ENCODE assay signal across 1 cellular context in the genomic region with DNA sequence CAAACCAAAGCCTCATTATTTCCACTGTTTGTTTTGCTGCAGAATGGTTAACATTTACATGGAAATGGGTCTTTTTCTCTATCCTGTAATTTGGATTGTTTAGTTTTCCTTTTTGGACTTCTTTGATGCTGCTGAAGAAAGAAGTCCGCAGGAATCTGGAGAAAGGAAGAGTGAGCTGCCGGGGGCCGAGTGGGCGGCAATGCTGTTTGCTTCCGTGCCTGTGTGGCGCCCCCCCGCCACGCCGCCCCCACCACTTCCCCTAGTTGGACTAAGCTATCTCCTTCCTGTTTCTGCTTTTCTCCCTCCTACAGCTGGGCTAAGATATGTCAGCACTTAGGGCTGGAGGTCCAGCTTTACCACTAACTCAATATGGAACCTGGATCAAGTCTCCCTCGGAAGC.
TF ChIP-seq lines count a peak whose summit lies in the region.

No MANE protein-coding gene starts in this region.

TF ChIP-seq in HepG2, 621 proteins besides CTCF, POLR2A, EP300 and RAD21 (continues in another document):
- no peak for TF ChIP-seq ZSCAN31 (CRISPR knock-in tag; IDR thresholded peaks at IDR 0.05; ENCODE audit: low read depth)
- TF ChIP-seq FOXA3 (CRISPR knock-in tag; IDR thresholded peaks at IDR 0.05), result no peak
- TF ChIP-seq POGZ (CRISPR knock-in tag; IDR thresholded peaks at IDR 0.05), result 0 out of 2 replicates have a peak, but pooled peaks have one; percentile 23
- TF ChIP-seq PAF1 (CRISPR knock-in tag; IDR thresholded peaks at IDR 0.05), result no peak
- TF ChIP-seq, protein P1, sequence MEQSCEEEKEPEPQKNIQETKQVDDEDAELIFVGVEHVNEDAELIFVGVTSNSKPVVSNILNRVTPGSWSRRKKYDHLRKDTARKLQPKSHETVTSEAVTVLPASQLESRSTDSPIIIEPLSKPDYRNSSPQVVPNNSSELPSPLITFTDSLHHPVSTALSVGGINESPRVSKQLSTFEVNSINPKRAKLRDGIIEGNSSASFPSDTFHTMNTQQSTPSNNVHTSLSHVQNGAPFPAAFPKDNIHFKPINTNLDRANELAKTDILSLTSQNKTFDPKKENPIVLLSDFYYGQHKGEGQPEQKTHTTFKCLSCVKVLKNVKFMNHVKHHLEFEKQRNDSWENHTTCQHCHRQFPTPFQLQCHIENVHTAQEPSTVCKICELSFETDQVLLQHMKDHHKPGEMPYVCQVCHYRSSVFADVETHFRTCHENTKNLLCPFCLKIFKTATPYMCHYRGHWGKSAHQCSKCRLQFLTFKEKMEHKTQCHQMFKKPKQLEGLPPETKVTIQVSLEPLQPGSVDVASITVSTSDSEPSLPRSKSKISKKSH (CRISPR knock-in tag; IDR thresholded peaks at IDR 0.05; ENCODE audit: borderline replicate concordance), result no peak
- TF ChIP-seq, protein P2, sequence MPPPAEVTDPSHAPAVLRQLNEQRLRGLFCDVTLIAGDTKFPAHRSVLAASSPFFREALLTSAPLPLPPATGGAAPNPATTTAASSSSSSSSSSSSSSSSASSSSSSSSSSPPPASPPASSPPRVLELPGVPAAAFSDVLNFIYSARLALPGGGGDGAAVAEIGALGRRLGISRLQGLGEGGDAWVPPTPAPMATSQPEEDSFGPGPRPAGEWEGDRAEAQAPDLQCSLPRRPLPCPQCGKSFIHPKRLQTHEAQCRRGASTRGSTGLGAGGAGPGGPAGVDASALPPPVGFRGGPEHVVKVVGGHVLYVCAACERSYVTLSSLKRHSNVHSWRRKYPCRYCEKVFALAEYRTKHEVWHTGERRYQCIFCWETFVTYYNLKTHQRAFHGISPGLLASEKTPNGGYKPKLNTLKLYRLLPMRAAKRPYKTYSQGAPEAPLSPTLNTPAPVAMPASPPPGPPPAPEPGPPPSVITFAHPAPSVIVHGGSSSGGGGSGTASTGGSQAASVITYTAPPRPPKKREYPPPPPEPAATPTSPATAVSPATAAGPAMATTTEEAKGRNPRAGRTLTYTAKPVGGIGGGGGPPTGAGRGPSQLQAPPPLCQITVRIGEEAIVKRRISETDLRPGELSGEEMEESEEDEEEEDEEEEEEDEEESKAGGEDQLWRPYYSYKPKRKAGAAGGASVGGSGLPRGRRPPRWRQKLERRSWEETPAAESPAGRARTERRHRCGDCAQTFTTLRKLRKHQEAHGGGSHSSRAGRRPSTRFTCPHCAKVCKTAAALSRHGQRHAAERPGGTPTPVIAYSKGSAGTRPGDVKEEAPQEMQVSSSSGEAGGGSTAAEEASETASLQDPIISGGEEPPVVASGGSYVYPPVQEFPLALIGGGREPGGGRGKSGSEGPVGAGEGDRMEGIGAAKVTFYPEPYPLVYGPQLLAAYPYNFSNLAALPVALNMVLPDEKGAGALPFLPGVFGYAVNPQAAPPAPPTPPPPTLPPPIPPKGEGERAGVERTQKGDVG (CRISPR knock-in tag; IDR thresholded peaks at IDR 0.05; ENCODE audit: borderline replicate concordance), result no peak
- TF ChIP-seq SNRNP70 (IDR thresholded peaks at IDR 0.05; ENCODE audit: low read depth, low read length), result no peak
- no peak for TF ChIP-seq ATF7-NPFF (CRISPR knock-in tag; IDR thresholded peaks at IDR 0.05; ENCODE audit: low read depth)
- no peak for TF ChIP-seq SOX13 (IDR thresholded peaks at IDR 0.05)
- TF ChIP-seq SOX13 (CRISPR knock-in tag; conservative IDR thresholded peaks at IDR 0.05 in 1 of 2, IDR thresholded peaks at IDR 0.05 in 1 of 2), result peak in 1 of 2 experiments; percentile 58; a peak in 2 of 4 replicates
- TF ChIP-seq, protein P3, sequence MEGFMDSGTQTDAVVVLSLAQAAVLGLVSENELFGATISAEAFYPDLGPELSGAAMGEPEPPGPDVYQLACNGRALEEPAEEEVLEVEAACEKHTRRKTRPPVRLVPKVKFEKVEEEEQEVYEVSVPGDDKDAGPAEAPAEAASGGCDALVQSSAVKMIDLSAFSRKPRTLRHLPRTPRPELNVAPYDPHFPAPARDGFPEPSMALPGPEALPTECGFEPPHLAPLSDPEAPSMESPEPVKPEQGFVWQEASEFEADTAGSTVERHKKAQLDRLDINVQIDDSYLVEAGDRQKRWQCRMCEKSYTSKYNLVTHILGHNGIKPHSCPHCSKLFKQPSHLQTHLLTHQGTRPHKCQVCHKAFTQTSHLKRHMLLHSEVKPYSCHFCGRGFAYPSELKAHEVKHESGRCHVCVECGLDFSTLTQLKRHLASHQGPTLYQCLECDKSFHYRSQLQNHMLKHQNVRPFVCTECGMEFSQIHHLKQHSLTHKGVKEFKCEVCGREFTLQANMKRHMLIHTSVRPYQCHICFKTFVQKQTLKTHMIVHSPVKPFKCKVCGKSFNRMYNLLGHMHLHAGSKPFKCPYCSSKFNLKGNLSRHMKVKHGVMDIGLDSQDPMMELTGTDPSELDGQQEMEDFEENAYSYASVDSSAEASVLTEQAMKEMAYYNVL (CRISPR knock-in tag; IDR thresholded peaks at IDR 0.05; ENCODE audit: borderline replicate concordance), result peak; percentile 58; the same call in 1 of the 2 replicates
- no peak for TF ChIP-seq DMAP1 (CRISPR knock-in tag; IDR thresholded peaks at IDR 0.05)
- TF ChIP-seq, protein P4, sequence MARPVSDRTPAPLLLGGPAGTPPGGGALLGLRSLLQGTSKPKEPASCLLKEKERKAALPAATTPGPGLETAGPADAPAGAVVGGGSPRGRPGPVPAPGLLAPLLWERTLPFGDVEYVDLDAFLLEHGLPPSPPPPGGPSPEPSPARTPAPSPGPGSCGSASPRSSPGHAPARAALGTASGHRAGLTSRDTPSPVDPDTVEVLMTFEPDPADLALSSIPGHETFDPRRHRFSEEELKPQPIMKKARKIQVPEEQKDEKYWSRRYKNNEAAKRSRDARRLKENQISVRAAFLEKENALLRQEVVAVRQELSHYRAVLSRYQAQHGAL (CRISPR knock-in tag; IDR thresholded peaks at IDR 0.05; ENCODE audit: not compliant biosample characterization), result no peak
- TF ChIP-seq NFYB (CRISPR knock-in tag; IDR thresholded peaks at IDR 0.05), result no peak
- no peak for TF ChIP-seq REXO4 (CRISPR knock-in tag; IDR thresholded peaks at IDR 0.05; ENCODE audit: borderline replicate concordance)
- TF ChIP-seq, protein P5, sequence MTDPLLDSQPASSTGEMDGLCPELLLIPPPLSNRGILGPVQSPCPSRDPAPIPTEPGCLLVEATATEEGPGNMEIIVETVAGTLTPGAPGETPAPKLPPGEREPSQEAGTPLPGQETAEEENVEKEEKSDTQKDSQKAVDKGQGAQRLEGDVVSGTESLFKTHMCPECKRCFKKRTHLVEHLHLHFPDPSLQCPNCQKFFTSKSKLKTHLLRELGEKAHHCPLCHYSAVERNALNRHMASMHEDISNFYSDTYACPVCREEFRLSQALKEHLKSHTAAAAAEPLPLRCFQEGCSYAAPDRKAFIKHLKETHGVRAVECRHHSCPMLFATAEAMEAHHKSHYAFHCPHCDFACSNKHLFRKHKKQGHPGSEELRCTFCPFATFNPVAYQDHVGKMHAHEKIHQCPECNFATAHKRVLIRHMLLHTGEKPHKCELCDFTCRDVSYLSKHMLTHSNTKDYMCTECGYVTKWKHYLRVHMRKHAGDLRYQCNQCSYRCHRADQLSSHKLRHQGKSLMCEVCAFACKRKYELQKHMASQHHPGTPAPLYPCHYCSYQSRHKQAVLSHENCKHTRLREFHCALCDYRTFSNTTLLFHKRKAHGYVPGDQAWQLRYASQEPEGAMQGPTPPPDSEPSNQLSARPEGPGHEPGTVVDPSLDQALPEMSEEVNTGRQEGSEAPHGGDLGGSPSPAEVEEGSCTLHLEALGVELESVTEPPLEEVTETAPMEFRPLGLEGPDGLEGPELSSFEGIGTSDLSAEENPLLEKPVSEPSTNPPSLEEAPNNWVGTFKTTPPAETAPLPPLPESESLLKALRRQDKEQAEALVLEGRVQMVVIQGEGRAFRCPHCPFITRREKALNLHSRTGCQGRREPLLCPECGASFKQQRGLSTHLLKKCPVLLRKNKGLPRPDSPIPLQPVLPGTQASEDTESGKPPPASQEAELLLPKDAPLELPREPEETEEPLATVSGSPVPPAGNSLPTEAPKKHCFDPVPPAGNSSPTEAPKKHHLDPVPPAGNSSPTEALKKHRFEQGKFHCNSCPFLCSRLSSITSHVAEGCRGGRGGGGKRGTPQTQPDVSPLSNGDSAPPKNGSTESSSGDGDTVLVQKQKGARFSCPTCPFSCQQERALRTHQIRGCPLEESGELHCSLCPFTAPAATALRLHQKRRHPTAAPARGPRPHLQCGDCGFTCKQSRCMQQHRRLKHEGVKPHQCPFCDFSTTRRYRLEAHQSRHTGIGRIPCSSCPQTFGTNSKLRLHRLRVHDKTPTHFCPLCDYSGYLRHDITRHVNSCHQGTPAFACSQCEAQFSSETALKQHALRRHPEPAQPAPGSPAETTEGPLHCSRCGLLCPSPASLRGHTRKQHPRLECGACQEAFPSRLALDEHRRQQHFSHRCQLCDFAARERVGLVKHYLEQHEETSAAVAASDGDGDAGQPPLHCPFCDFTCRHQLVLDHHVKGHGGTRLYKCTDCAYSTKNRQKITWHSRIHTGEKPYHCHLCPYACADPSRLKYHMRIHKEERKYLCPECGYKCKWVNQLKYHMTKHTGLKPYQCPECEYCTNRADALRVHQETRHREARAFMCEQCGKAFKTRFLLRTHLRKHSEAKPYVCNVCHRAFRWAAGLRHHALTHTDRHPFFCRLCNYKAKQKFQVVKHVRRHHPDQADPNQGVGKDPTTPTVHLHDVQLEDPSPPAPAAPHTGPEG (CRISPR knock-in tag; IDR thresholded peaks at IDR 0.05), result no peak
- peak; percentile 39; the same call in 1 of the 2 replicates for TF ChIP-seq SOX5 (CRISPR knock-in tag; IDR thresholded peaks at IDR 0.05; ENCODE audit: borderline replicate concordance)
- TF ChIP-seq ZNF570 (CRISPR knock-in tag; IDR thresholded peaks at IDR 0.05; ENCODE audit: borderline replicate concordance), result no peak
- no peak for TF ChIP-seq FOXK1 (CRISPR knock-in tag; IDR thresholded peaks at IDR 0.05; ENCODE audit: borderline replicate concordance, low read depth)
- no peak for TF ChIP-seq PRPF4 (IDR thresholded peaks at IDR 0.05; ENCODE audit: low read depth, low read length, poor library complexity, severe bottlenecking)
- no peak for TF ChIP-seq ZNF75D (CRISPR knock-in tag; IDR thresholded peaks at IDR 0.05; ENCODE audit: borderline replicate concordance)
- TF ChIP-seq ZNF629 (CRISPR knock-in tag; conservative IDR thresholded peaks at IDR 0.05), result 0 out of 2 replicates have a peak, but pooled peaks have one; percentile 22
- peak; percentile 89 for TF ChIP-seq SRSF1 (optimal IDR thresholded peaks at IDR 0.05; ENCODE audit: low read depth, low read length)
- TF ChIP-seq, protein P6, sequence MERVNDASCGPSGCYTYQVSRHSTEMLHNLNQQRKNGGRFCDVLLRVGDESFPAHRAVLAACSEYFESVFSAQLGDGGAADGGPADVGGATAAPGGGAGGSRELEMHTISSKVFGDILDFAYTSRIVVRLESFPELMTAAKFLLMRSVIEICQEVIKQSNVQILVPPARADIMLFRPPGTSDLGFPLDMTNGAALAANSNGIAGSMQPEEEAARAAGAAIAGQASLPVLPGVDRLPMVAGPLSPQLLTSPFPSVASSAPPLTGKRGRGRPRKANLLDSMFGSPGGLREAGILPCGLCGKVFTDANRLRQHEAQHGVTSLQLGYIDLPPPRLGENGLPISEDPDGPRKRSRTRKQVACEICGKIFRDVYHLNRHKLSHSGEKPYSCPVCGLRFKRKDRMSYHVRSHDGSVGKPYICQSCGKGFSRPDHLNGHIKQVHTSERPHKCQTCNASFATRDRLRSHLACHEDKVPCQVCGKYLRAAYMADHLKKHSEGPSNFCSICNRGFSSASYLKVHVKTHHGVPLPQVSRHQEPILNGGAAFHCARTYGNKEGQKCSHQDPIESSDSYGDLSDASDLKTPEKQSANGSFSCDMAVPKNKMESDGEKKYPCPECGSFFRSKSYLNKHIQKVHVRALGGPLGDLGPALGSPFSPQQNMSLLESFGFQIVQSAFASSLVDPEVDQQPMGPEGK (CRISPR knock-in tag; IDR thresholded peaks at IDR 0.05), result peak; percentile 99
- no peak for TF ChIP-seq REPIN1 (CRISPR knock-in tag; IDR thresholded peaks at IDR 0.05; ENCODE audit: borderline replicate concordance, low read depth)
- no peak for TF ChIP-seq MED13 (CRISPR knock-in tag; IDR thresholded peaks at IDR 0.05)
- TF ChIP-seq, protein P7, sequence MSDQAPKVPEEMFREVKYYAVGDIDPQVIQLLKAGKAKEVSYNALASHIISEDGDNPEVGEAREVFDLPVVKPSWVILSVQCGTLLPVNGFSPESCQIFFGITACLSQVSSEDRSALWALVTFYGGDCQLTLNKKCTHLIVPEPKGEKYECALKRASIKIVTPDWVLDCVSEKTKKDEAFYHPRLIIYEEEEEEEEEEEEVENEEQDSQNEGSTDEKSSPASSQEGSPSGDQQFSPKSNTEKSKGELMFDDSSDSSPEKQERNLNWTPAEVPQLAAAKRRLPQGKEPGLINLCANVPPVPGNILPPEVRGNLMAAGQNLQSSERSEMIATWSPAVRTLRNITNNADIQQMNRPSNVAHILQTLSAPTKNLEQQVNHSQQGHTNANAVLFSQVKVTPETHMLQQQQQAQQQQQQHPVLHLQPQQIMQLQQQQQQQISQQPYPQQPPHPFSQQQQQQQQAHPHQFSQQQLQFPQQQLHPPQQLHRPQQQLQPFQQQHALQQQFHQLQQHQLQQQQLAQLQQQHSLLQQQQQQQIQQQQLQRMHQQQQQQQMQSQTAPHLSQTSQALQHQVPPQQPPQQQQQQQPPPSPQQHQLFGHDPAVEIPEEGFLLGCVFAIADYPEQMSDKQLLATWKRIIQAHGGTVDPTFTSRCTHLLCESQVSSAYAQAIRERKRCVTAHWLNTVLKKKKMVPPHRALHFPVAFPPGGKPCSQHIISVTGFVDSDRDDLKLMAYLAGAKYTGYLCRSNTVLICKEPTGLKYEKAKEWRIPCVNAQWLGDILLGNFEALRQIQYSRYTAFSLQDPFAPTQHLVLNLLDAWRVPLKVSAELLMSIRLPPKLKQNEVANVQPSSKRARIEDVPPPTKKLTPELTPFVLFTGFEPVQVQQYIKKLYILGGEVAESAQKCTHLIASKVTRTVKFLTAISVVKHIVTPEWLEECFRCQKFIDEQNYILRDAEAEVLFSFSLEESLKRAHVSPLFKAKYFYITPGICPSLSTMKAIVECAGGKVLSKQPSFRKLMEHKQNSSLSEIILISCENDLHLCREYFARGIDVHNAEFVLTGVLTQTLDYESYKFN (CRISPR knock-in tag; conservative IDR thresholded peaks at IDR 0.05), result peak; percentile 42; the same call in 1 of the 2 replicates
- TF ChIP-seq MZF1 (CRISPR knock-in tag; IDR thresholded peaks at IDR 0.05; ENCODE audit: borderline replicate concordance), result no peak
- TF ChIP-seq, protein P8, sequence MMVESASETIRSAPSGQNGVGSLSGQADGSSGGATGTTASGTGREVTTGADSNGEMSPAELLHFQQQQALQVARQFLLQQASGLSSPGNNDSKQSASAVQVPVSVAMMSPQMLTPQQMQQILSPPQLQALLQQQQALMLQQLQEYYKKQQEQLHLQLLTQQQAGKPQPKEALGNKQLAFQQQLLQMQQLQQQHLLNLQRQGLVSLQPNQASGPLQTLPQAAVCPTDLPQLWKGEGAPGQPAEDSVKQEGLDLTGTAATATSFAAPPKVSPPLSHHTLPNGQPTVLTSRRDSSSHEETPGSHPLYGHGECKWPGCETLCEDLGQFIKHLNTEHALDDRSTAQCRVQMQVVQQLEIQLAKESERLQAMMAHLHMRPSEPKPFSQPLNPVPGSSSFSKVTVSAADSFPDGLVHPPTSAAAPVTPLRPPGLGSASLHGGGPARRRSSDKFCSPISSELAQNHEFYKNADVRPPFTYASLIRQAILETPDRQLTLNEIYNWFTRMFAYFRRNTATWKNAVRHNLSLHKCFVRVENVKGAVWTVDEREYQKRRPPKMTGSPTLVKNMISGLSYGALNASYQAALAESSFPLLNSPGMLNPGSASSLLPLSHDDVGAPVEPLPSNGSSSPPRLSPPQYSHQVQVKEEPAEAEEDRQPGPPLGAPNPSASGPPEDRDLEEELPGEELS (CRISPR knock-in tag; IDR thresholded peaks at IDR 0.05), result peak; percentile 72
